8 cellular contexts compared by ENCODE assay signal in genomic region chr5:6765612-6766525, GRCh38. TPM values are rescaled to one million over a fixed set of nuclear protein-coding genes. Genes with fewer than 3 reads are reported as not detected.
DNase-seq lines count a peak whose midpoint lies in the region; ATAC-seq, FAIRE-seq and TF ChIP-seq lines count a peak whose summit lies in the region.

No MANE protein-coding gene starts in this region.

- TF ChIP-seq RAD21 in A549 (conservative IDR thresholded peaks at IDR 0.05 in 1 of 2, IDR thresholded peaks at IDR 0.05 in 1 of 2) (peak; percentile 89 to 92), K562 (CRISPR knock-in tag; conservative IDR thresholded peaks at IDR 0.05 in 1 of 2, IDR thresholded peaks at IDR 0.05 in 1 of 2) (peak; percentile 44 to 83)

- in situ Hi-C loops in K562 (cut with MboI), result no loop called here

- H3K9me3 ChIP-seq in A549 (no peaks in the 10 kb centered on the region), K562 (replicated peaks; ENCODE audit: control insufficient read depth, insufficient read depth, low read depth, low read length) (no peaks in the 10 kb centered on the region), iPS DF 6.9 (ENCODE audit: control insufficient read depth, insufficient read depth, low read length) (no peaks in the 10 kb centered on the region), smooth muscle cell (replicated peaks; ENCODE audit: low read depth) (no peaks in the 10 kb centered on the region)

- no peaks in the 10 kb centered on the region for H3K36me3 ChIP-seq in K562 (ENCODE audit: control insufficient read depth, insufficient read depth, low read length)
- no peaks in the 10 kb centered on the region for H3K36me3 ChIP-seq in iPS DF 6.9 (ENCODE audit: control insufficient read depth, insufficient read depth, low read length)
- H3K36me3 ChIP-seq in smooth muscle cell (ENCODE audit: low read depth), result no peaks in the 10 kb centered on the region

- WGBS in A549 (ENCODE audit: missing lambda C conversion rate), result 0% methylated on average over 11 of the region's 22 CpGs
- WGBS in K562 (ENCODE audit: insufficient coverage, low coverage, missing lambda C conversion rate), result 15% methylated on average over 22 of the region's 22 CpGs
- WGBS in iPS DF 6.9 (ENCODE audit: insufficient coverage, insufficient read length), result no CpG with 5 or more reads among the region's 22 CpGs
- WGBS in smooth muscle cell (ENCODE audit: low lambda C conversion rate), result 50% methylated on average over 22 of the region's 22 CpGs

- POLR2A ChIA-PET in A549 (lab: Yijun Ruan, JAX) (no interaction called here), K562 (lab: Yijun Ruan, JAX) (no interaction called here)

- no peaks in the 10 kb centered on the region for H3K9me1 ChIP-seq in K562 (ENCODE audit: control insufficient read depth, insufficient read depth, low read length)

- TF ChIP-seq EP300 in A549 (IDR thresholded peaks at IDR 0.05) (no peak), K562 (IDR thresholded peaks at IDR 0.05; ENCODE audit: low read length) (no peak)

- peak; percentile 85 to 89 for ATAC-seq in A549
- ATAC-seq in GM18505 (IDR thresholded peaks at IDR 0.05; ENCODE audit: unreplicated experiment), result peak; percentile 86
- ATAC-seq in HG02943 (IDR thresholded peaks at IDR 0.05; ENCODE audit: low read depth, unreplicated experiment), result peak; percentile 76
- ATAC-seq in K562, result peak; percentile 93

- peak; percentile 87 for TF ChIP-seq CTCF in A549 (IDR thresholded peaks at IDR 0.05)
- peak; percentile 89 to 92 (median 91) for TF ChIP-seq CTCF in K562 (IDR thresholded peaks at IDR 0.05 in 2 of 3, conservative IDR thresholded peaks at IDR 0.05 in 1 of 3; ENCODE audit: insufficient read depth in 2 of 3, low read depth in 1 of 3, low read length in 3 of 3)
- peak; percentile 82 for TF ChIP-seq CTCF in smooth muscle cell (IDR thresholded peaks at IDR 0.05; ENCODE audit: borderline replicate concordance, insufficient read depth, poor library complexity, severe bottlenecking)

- no peaks in the 10 kb centered on the region for H3F3A ChIP-seq in smooth muscle cell (ENCODE audit: low read depth)

- TF ChIP-seq POLR2A in A549 (IDR thresholded peaks at IDR 0.05; ENCODE audit: low read length), result 0 out of 2 replicates have a peak, but pooled peaks have one; percentile 11
- TF ChIP-seq POLR2A in GM18505 (IDR thresholded peaks at IDR 0.05; ENCODE audit: borderline replicate concordance, extremely low read depth, insufficient read depth, insufficient read length), result no peak
- TF ChIP-seq POLR2A in K562 (conservative IDR thresholded peaks at IDR 0.05), result no peak

- H3K4me2 ChIP-seq in A549 (peak overlapping the region; percentile 90), K562 (ENCODE audit: insufficient read depth, low read length) (no peak overlapping the region), smooth muscle cell (peak overlapping the region; percentile 57)

- H3K27me3 ChIP-seq in K562 (ENCODE audit: control insufficient read depth in 2 of 2, insufficient read depth in 2 of 2, low read length in 2 of 2) (peaks cover 17 to 48% of the 10 kb centered on the region in 2 experiments; a peak in 4 of 5 replicates), iPS DF 6.9 (ENCODE audit: control insufficient read depth, insufficient read depth, low read length) (no peaks in the 10 kb centered on the region), smooth muscle cell (ENCODE audit: low read depth) (no peaks in the 10 kb centered on the region)

- H3K79me2 ChIP-seq in K562 (ENCODE audit: control insufficient read depth, insufficient read depth, low read length), result no peaks in the 10 kb centered on the region
- no peaks in the 10 kb centered on the region for H3K79me2 ChIP-seq in smooth muscle cell (ENCODE audit: low read depth)

- H3K4me3 ChIP-seq in A549 (peak overlapping the region; percentile 37), K562 (no peak overlapping the region), iPS DF 6.9 (ENCODE audit: low read length) (no peak overlapping the region), smooth muscle cell (no peak overlapping the region)

- H3K9ac ChIP-seq in K562 (ENCODE audit: insufficient read depth in 1 of 2, low read depth in 2 of 2, low read length in 2 of 2), result peak overlapping the region in 1 of 2 experiments; percentile 70; a peak in 2 of 4 replicates
- H3K9ac ChIP-seq in smooth muscle cell (ENCODE audit: low read depth), result no peak overlapping the region

- BruUV-seq in K562 (replicated peaks; lab: Mats Ljungman, UMichigan), result no TSS peak

- CTCF ChIA-PET in A549 (lab: Yijun Ruan, JAX), result interaction anchor here (0.7 to 2.9 kb wide), 34 partner anchors 8 to 1806 kb away, joined by 3 to 20 read pairs (median 4); no protein-coding TSS in a partner anchor
- CTCF ChIA-PET in K562 (lab: Yijun Ruan, JAX; ENCODE audit: low intra/inter-chr PET ratio), result interaction anchor here (0.6 to 0.7 kb wide), 2 partner anchors 980 to 1273 kb away, joined by 3 read pairs; no protein-coding TSS in a partner anchor

- intact Hi-C loops in K562 (cut with micrococcal nuclease), result loop anchor here (1.0 to 5.0 kb wide), 4 partner anchors 56 to 1051 kb away; no protein-coding TSS in a partner anchor

- H3K27ac ChIP-seq in A549, result peak overlapping the region; percentile 78 to 86
- H3K27ac ChIP-seq in K562 (ENCODE audit: extremely low read depth, low read depth, low read length), result no peak overlapping the region
- no peak overlapping the region for H3K27ac ChIP-seq in iPS DF 6.9 (ENCODE audit: low read length)
- H3K27ac ChIP-seq in smooth muscle cell (ENCODE audit: low read depth), result peak overlapping the region; percentile 36

- DNase-seq in A549 (ENCODE audit: low read depth in 1 of 2, low spot score in 1 of 2) (peak; percentile 90 to 91), NCI-H1694 (lab: John Stamatoyannopoulos, UW) (peak; percentile 92), T-helper 9 cell (peak; percentile 38), K562 (ENCODE audit: extremely low read depth in 1 of 4, low spot score in 3 of 4) (peak; percentile 81 to 86 (median 84)), iPS DF 6.9 (ENCODE audit: low read depth, low spot score) (peak; percentile 84), smooth muscle cell (lab: John Stamatoyannopoulos, UW; ENCODE audit: unreplicated experiment) (peak; percentile 25)

- H3K4me1 ChIP-seq in A549 (peaks cover 19% of the 10 kb centered on the region), K562 (replicated peaks in 1 of 2; ENCODE audit: control insufficient read depth in 2 of 2, insufficient read depth in 2 of 2, low read length in 2 of 2) (peaks cover 0 to 14% of the 10 kb centered on the region in 2 experiments; a peak in 2 of 5 replicates), iPS DF 6.9 (ENCODE audit: control insufficient read depth, insufficient read depth, low read length) (no peaks in the 10 kb centered on the region), smooth muscle cell (ENCODE audit: low read depth) (peaks cover 4% of the 10 kb centered on the region)

- H4K20me1 ChIP-seq in K562 (replicated peaks; ENCODE audit: control insufficient read depth, insufficient read depth, low read length), result peaks cover 6% of the 10 kb centered on the region; the same call in 1 of the 2 replicates
- no peaks in the 10 kb centered on the region for H4K20me1 ChIP-seq in smooth muscle cell (ENCODE audit: low read depth)

- FAIRE-seq in A549 (lab: Jason Lieb, UNC), result peak; percentile 91
- FAIRE-seq in K562 (lab: Jason Lieb, UNC), result peak; percentile 87

- H2AFZ ChIP-seq in K562 (ENCODE audit: low read depth, low read length) (no peak overlapping the region), smooth muscle cell (ENCODE audit: low read depth) (no peak overlapping the region)

TF ChIP-seq in A549, 52 proteins besides CTCF, POLR2A, EP300 and RAD21 (continues in another document):
- TF ChIP-seq SMC3 (IDR thresholded peaks at IDR 0.05) (peak; percentile 71), HOXA7 (CRISPR knock-in tag; IDR thresholded peaks at IDR 0.05) (no peak), JUNB (IDR thresholded peaks at IDR 0.05) (no peak), JUN (IDR thresholded peaks at IDR 0.05) (peak in 1 of 2 experiments; percentile 33; a peak in 1 of 5 replicates), KDM1A (IDR thresholded peaks at IDR 0.05; ENCODE audit: low read depth) (no peak)

TF ChIP-seq in K562, 482 proteins besides CTCF, POLR2A, EP300 and RAD21 (continues in another document):
- no peak for TF ChIP-seq RUNX1 (IDR thresholded peaks at IDR 0.05; ENCODE audit: low read depth)
- TF ChIP-seq SRF (CRISPR knock-in tag; IDR thresholded peaks at IDR 0.05), result peak in 1 of 2 experiments; percentile 77; a peak in 1 of 4 replicates
- TF ChIP-seq CBFA2T2 (conservative IDR thresholded peaks at IDR 0.05), result no peak
- peak; percentile 69 to 80 for TF ChIP-seq NRF1 (conservative IDR thresholded peaks at IDR 0.05 in 1 of 2, IDR thresholded peaks at IDR 0.05 in 1 of 2)
- 0 out of 2 replicates have a peak, but pooled peaks have one; percentile 19 for TF ChIP-seq RB1 (IDR thresholded peaks at IDR 0.05; ENCODE audit: low read depth)

RNA-seq across cellular contexts. Expression of gene TENT4A, which starts 52.6 kb away (rescaled TPM):
- polyA plus RNA-seq in A549 (2011; rRNA removed) (7.2 and 11.8 TPM in 2 replicates), A549 (2017; fragmentation: RNase III; extraction: RNeasy Plus Mini Kit Qiagen cat#74134 plus additional on column Dnase treatment) (15.2 to 18.8 TPM (median 16.4 TPM) in 3 replicates), K562 (2011; rRNA removed) (7.4 and 8.2 TPM in 2 replicates), K562 (2014; fragmentation: Illumina TruSeq; extraction: Trizol) (25.7 and 27.3 TPM in 2 replicates), K562 (2014; fragmentation: Nextera tagmentation; extraction: Ambion mirVana) (1 to 10 TPM; 1.3 to 1.6 TPM), K562 (2014; rRNA removed) (18.8 and 20.3 TPM in 2 replicates), smooth muscle cell (10.0 and 10.4 TPM in 2 replicates)
- polyA plus RNA-seq in A549 (2012; cell fraction: cytosol; rRNA removed), result 7.1 and 10.0 TPM in 2 replicates
- 56.3 and 66.3 TPM in 2 replicates for polyA plus RNA-seq in A549 (2012; cell fraction: nucleus; rRNA removed)
- 16.8 and 17.7 TPM in 2 replicates for polyA minus RNA-seq in A549 (2011; rRNA and poly(A)+ RNA removed)
- 144 and 165 TPM in 2 replicates for total RNA-seq in K562 (2011; cell fraction: chromatin; rRNA removed; ENCODE audit: low replicate concordance)
- 58.9 and 66.3 TPM in 2 replicates for total RNA-seq in K562 (2011; cell fraction: nucleolus; rRNA removed)
- total RNA-seq in K562 (2011; cell fraction: nucleoplasm; rRNA removed), result 88.6 and 115 TPM in 2 replicates
- total RNA-seq in K562 (2014; rRNA removed) (10.9 and 16.5 TPM in 2 replicates), K562 (2014; rRNA removed; fragmentation: Illumina TruSeq; extraction: Trizol) (11.6 and 13.0 TPM in 2 replicates), K562 (2015; rRNA removed; fragmentation: Illumina TruSeq; extraction: Trizol) (14.9 and 17.7 TPM in 2 replicates), K562 (2021) (24.0 and 26.6 TPM in 2 replicates), smooth muscle cell (16.2 and 16.9 TPM in 2 replicates)
- 4.4 and 5.5 TPM in 2 replicates for polyA plus RNA-seq in K562 (2011; cell fraction: cytosol; rRNA removed)
- polyA plus RNA-seq in K562 (2011; cell fraction: nucleus; rRNA removed), result 76.9 and 93.7 TPM in 2 replicates
- polyA plus RNA-seq in K562 (2012), result 14.4 and 14.7 TPM in 2 replicates
- 14.8 and 19.0 TPM in 2 replicates for polyA minus RNA-seq in K562 (2011; rRNA and poly(A)+ RNA removed)
- 7.3 and 8.5 TPM in 2 replicates for polyA minus RNA-seq in K562 (2011; cell fraction: cytosol; rRNA and poly(A)+ RNA removed)
- 41.6 and 56.6 TPM in 2 replicates for polyA minus RNA-seq in K562 (2011; cell fraction: nucleus; rRNA and poly(A)+ RNA removed)

Comparison
In these comparisons a context has a peak if more than half of its experiments do, and no peak if none do; other contexts are left out.
1. DNase-seq: peak in every context shown above with its lines; median percentile 92 in NCI-H1694; 90 in A549; 84 in K562; 84 in iPS DF 6.9; 38 in T-helper 9 cell; 25 in smooth muscle cell.
2. H3K27ac ChIP-seq: peak in A549 (2 of 2) and smooth muscle cell (single experiment); none in K562 (single experiment) and iPS DF 6.9 (single experiment).
3. Of the 35 proteins assayed by ChIP-seq in both K562 and A549: peak only in K562: none; only in A549: E2F6, MYC and POLR2A; in both: CTCF, MAX, RAD21 and SMC3; in neither: 27; mixed calls (peak in some experiments, not most) for 1.
4. Peak in every context shown above with its lines, with median percentiles within 50 percentile points of each other: ATAC-seq and CTCF ChIP-seq.